ENCODE assay signal across 1 cellular context in the genomic region with DNA sequence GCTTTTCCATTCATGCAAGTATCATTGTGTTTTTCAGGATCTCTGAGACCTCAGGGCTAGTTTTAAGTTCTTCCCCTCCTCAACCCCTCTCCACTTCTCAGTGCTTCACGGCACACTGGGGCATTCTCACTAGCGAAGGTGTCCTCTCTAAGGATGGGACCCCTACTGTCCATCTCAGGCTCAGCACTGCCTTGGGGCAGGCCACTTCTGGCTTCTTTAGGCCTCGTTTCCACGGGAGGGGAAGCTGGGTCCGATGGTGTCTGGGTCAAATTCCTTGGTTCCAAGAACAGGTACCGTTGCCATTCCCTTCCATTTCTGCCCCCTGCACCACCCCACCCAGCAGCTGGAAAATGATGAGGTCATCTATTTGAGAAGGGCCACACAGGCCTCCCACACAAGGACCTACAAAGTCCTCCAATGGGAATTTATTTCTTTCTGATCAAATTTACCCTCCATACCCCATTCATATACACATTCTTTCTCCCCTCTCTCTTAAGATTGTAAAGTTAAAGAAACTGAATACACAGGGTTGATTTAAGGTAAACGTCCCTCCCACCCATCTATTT.
TF ChIP-seq lines count a peak whose summit lies in the region.

No MANE protein-coding gene starts in this region.

TF ChIP-seq in H1, 55 proteins besides CTCF, POLR2A, EP300 and RAD21:
- TF ChIP-seq CHD1 (IDR thresholded peaks at IDR 0.05; ENCODE audit: low read depth, low read length) (no peak), SIX5 (IDR thresholded peaks at IDR 0.05; ENCODE audit: low read depth, low read length) (no peak), CTBP2 (IDR thresholded peaks at IDR 0.05; ENCODE audit: borderline replicate concordance, insufficient read depth, insufficient read length, low read length) (no peak), SIN3A (conservative IDR thresholded peaks at IDR 0.05 in 1 of 2, IDR thresholded peaks at IDR 0.05 in 1 of 2; ENCODE audit: low read depth in 1 of 2, low read length in 2 of 2) (no peak), BRCA1 (IDR thresholded peaks at IDR 0.05; ENCODE audit: low read depth, low read length) (no peak), TBP (IDR thresholded peaks at IDR 0.05; ENCODE audit: low read depth, low read length) (no peak), HDAC2 (IDR thresholded peaks at IDR 0.05; ENCODE audit: borderline replicate concordance in 1 of 2, low read depth in 2 of 2, low read length in 2 of 2) (no peak), NANOG (IDR thresholded peaks at IDR 0.05; ENCODE audit: insufficient read depth, low read depth, low read length, poor library complexity, severe bottlenecking) (no peak), SP4 (IDR thresholded peaks at IDR 0.05; ENCODE audit: low read length) (no peak), CEBPB (IDR thresholded peaks at IDR 0.05; ENCODE audit: low read depth, low read length) (no peak), KDM1A (IDR thresholded peaks at IDR 0.05; ENCODE audit: borderline replicate concordance, low read length) (no peak), MAFK (IDR thresholded peaks at IDR 0.05; ENCODE audit: low read depth, low read length) (no peak), CBX5 (IDR thresholded peaks at IDR 0.05; ENCODE audit: low read depth, low read length) (no peak), RNF2 (IDR thresholded peaks at IDR 0.05; ENCODE audit: borderline replicate concordance, low read depth, low read length, missing control alignments, poor library complexity, severe bottlenecking) (no peak)
- TF ChIP-seq, protein P1, sequence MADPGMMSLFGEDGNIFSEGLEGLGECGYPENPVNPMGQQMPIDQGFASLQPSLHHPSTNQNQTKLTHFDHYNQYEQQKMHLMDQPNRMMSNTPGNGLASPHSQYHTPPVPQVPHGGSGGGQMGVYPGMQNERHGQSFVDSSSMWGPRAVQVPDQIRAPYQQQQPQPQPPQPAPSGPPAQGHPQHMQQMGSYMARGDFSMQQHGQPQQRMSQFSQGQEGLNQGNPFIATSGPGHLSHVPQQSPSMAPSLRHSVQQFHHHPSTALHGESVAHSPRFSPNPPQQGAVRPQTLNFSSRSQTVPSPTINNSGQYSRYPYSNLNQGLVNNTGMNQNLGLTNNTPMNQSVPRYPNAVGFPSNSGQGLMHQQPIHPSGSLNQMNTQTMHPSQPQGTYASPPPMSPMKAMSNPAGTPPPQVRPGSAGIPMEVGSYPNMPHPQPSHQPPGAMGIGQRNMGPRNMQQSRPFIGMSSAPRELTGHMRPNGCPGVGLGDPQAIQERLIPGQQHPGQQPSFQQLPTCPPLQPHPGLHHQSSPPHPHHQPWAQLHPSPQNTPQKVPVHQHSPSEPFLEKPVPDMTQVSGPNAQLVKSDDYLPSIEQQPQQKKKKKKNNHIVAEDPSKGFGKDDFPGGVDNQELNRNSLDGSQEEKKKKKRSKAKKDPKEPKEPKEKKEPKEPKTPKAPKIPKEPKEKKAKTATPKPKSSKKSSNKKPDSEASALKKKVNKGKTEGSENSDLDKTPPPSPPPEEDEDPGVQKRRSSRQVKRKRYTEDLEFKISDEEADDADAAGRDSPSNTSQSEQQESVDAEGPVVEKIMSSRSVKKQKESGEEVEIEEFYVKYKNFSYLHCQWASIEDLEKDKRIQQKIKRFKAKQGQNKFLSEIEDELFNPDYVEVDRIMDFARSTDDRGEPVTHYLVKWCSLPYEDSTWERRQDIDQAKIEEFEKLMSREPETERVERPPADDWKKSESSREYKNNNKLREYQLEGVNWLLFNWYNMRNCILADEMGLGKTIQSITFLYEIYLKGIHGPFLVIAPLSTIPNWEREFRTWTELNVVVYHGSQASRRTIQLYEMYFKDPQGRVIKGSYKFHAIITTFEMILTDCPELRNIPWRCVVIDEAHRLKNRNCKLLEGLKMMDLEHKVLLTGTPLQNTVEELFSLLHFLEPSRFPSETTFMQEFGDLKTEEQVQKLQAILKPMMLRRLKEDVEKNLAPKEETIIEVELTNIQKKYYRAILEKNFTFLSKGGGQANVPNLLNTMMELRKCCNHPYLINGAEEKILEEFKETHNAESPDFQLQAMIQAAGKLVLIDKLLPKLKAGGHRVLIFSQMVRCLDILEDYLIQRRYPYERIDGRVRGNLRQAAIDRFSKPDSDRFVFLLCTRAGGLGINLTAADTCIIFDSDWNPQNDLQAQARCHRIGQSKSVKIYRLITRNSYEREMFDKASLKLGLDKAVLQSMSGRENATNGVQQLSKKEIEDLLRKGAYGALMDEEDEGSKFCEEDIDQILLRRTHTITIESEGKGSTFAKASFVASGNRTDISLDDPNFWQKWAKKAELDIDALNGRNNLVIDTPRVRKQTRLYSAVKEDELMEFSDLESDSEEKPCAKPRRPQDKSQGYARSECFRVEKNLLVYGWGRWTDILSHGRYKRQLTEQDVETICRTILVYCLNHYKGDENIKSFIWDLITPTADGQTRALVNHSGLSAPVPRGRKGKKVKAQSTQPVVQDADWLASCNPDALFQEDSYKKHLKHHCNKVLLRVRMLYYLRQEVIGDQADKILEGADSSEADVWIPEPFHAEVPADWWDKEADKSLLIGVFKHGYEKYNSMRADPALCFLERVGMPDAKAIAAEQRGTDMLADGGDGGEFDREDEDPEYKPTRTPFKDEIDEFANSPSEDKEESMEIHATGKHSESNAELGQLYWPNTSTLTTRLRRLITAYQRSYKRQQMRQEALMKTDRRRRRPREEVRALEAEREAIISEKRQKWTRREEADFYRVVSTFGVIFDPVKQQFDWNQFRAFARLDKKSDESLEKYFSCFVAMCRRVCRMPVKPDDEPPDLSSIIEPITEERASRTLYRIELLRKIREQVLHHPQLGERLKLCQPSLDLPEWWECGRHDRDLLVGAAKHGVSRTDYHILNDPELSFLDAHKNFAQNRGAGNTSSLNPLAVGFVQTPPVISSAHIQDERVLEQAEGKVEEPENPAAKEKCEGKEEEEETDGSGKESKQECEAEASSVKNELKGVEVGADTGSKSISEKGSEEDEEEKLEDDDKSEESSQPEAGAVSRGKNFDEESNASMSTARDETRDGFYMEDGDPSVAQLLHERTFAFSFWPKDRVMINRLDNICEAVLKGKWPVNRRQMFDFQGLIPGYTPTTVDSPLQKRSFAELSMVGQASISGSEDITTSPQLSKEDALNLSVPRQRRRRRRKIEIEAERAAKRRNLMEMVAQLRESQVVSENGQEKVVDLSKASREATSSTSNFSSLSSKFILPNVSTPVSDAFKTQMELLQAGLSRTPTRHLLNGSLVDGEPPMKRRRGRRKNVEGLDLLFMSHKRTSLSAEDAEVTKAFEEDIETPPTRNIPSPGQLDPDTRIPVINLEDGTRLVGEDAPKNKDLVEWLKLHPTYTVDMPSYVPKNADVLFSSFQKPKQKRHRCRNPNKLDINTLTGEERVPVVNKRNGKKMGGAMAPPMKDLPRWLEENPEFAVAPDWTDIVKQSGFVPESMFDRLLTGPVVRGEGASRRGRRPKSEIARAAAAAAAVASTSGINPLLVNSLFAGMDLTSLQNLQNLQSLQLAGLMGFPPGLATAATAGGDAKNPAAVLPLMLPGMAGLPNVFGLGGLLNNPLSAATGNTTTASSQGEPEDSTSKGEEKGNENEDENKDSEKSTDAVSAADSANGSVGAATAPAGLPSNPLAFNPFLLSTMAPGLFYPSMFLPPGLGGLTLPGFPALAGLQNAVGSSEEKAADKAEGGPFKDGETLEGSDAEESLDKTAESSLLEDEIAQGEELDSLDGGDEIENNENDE (IDR thresholded peaks at IDR 0.05; ENCODE audit: insufficient replicate concordance, low read length) = no peak
TF ChIP-seq in H1: peak in this region for 0.
